22 cellular contexts compared by ENCODE assay signal in the genomic region with DNA sequence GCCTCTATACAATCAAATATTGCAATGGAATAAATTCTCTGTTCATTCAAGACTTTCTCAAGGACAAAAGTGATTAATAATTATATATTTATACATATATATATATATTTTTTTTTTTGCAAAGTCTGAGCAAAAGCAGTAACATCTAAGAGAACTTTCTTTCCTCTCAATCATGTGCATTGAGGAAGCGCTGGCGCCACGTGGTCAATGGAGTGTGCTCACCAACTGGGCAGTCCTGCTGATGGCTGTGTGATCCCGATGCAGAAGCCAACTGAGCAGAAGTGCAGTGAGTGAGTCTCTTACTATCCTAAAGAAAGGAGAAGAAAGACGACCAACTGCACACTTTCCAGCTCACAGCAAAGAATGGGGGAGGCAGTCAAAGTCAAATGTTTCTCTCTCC. TPM values are rescaled to one million over a fixed set of nuclear protein-coding genes. Genes with fewer than 3 reads are reported as not detected.
DNase-seq lines count a peak whose midpoint lies in the region; ATAC-seq lines count a peak whose summit lies in the region.
"Had no signal": no experiment of that assay in that cellular context is flagged by ENCODE, and none has a peak within 500 bp of the region (broad histone marks: within the 10 kb centered on the region; RNA-seq: fewer than 3 reads in every experiment).

No MANE protein-coding gene starts in this region.

- H3K36me3 ChIP-seq in MG63 = peaks cover 28% of the 10 kb centered on the region
- H3K36me3 ChIP-seq: prostate gland had no signal

- DNase-seq in Right ventricle myocardium inferior (ENCODE audit: missing footprints) (peak; percentile 76), cardiac septum (ENCODE audit: low spot score) (no peak), left lobe of liver (ENCODE audit: low spot score) (peak; percentile 52), pons (ENCODE audit: low spot score) (peak; percentile 79), MG63 (no peak), NCI-H2171 treated with DMSO at 0.1 percent for 48 hours (lab: John Stamatoyannopoulos, UW) (no peak)
- DNase-seq: activated CD4-positive, alpha-beta memory T cell treated with anti-CD3 and anti-CD28 coated beads, Interleukin-2, amount 10 ng/mL, durations not matched to agents 7 days and 5 days; activated CD4-positive, alpha-beta T cell treated with anti-CD3 and anti-CD28 coated beads for 1 hour; activated naive CD8-positive, alpha-beta T cell treated with anti-CD3 and anti-CD28 coated beads, Interleukin-2, amount 10 ng/mL, durations not matched to agents 7 days and 5 days; CD4-positive, alpha-beta T cell; cortex of kidney; endodermal cell; foreskin keratinocyte; NCI-H446; stimulated activated CD4-positive, alpha-beta T cell treated with anti-CD3 and anti-CD28 coated beads, Interleukin-2, amount 100 ng/mL, for 24 hours; stomach; T-helper 17 cell had no signal

- no peaks in the 10 kb centered on the region for H3K27me3 ChIP-seq in MG63
- H3K27me3 ChIP-seq: foreskin keratinocyte, stomach, upper lobe of left lung had no signal

- peak; percentile 46 for ATAC-seq in Right ventricle myocardium inferior
- ATAC-seq in left lobe of liver = peak; percentile 53
- no peak for ATAC-seq in GM21360 (IDR thresholded peaks at IDR 0.05; ENCODE audit: unreplicated experiment)
- ATAC-seq in GM18498 (IDR thresholded peaks at IDR 0.05; ENCODE audit: unreplicated experiment) = no peak
- ATAC-seq: foreskin keratinocyte, T-helper 17 cell had no signal

- intact Hi-C loops in Right ventricle myocardium inferior (cut with DNase I) = no loop called here
- intact Hi-C loops in cardiac septum (cut with DNase I) = no loop called here

- no peaks in the 10 kb centered on the region for H3K9me3 ChIP-seq in MG63
- H3K9me3 ChIP-seq: prostate gland, stomach, upper lobe of left lung had no signal

- H3K4me3 ChIP-seq in MG63 = no peak overlapping the region
- H3K4me3 ChIP-seq: prostate gland, skin epidermis, stomach, upper lobe of left lung had no signal

RNA-seq across cellular contexts. Expression of a gene that starts 37.2 kb away (rescaled TPM):
- total RNA-seq in Right ventricle myocardium inferior (14.7 TPM), cardiac septum (14.0 TPM), left lobe of liver (5.8 TPM)
- total RNA-seq in MG63 (2014; rRNA removed; shearing (Covaris generic); ENCODE audit: low replicate concordance) = 12.0 and 13.8 TPM in 2 replicates

Comparison
In these comparisons a context has a peak if more than half of its experiments do, and no peak if none do; other contexts are left out.
1. DNase-seq: peak in Right ventricle myocardium inferior (single experiment), left lobe of liver (single experiment) and pons (single experiment); none in cardiac septum (single experiment), MG63 (single experiment) and NCI-H2171 treated with DMSO at 0.1 percent for 48 hours (single experiment).
2. ATAC-seq: peak in Right ventricle myocardium inferior (single experiment) and left lobe of liver (single experiment); none in GM21360 (single experiment) and GM18498 (single experiment).